ENCODE assay signal across 14 cellular contexts in the genomic region with DNA sequence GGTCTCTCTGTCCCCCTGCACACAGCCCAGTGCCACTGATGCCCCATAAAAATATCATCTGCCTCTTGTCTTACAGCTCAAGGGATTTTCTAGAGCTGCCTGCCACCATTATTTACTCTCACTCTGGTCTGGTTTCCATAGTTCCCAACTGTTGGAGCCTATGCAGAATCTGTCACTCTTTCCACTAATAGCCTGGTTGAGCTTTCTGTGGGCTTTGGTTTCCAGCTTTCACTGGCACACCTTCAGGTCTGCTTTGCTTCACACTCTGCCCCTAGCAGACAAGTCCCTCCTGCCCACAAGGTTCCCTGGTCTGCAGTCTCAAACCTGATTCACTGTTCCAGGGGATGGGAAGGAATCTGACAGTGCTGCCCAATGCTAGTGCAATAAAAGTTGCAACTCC.
"Had no signal": no experiment of that assay in that cellular context is flagged by ENCODE, and none has a peak within 500 bp of the region (broad histone marks: within the 10 kb centered on the region; RNA-seq: fewer than 3 reads in every experiment).

No MANE protein-coding gene starts in this region.

- H3K36me3 ChIP-seq: ascending aorta, gastroesophageal sphincter, thyroid gland had no signal

- H3K9me3 ChIP-seq: ascending aorta, gastroesophageal sphincter, mucosa of descending colon, thyroid gland had no signal

- H3K36me3 Mint-ChIP-seq: activated naive CD4-positive, alpha-beta T cell treated with anti-CD3 and anti-CD28 coated beads, Interleukin-2, amount 10 ng/mL, durations not matched to agents 7 days and 5 days; naive thymus-derived CD8-positive, alpha-beta T cell; stimulated activated memory B cell treated with anti-CD40 and anti-IgM and Interleukin-4, amounts not matched to agents 10 μg/mL and 1 μg/mL and 100 μg/mL, for 72 hours had no signal

- DNase-seq: activated CD4-positive, alpha-beta T cell treated with anti-CD3 and anti-CD28 coated beads for 1 hour; activated CD4-positive, alpha-beta T cell treated with anti-CD3 and anti-CD28 coated beads, Interleukin-2, amount 50 U/mL, for 4 hours; activated naive CD4-positive, alpha-beta T cell treated with anti-CD3 and anti-CD28 coated beads, Interleukin-2, amount 10 ng/mL, durations not matched to agents 7 days and 5 days; activated T-cell treated with anti-CD3 and anti-CD28 coated beads, Interleukin-2, amount 50 U/mL, for 1 hour; erythroblast; mucosa of descending colon; naive thymus-derived CD8-positive, alpha-beta T cell; stimulated activated CD4-positive, alpha-beta T cell treated with anti-CD3 and anti-CD28 coated beads, Interleukin-2, amount 100 ng/mL, for 48 hours; T-helper 1 cell; thyroid gland had no signal

- H3K4me3 Mint-ChIP-seq: activated naive CD4-positive, alpha-beta T cell treated with anti-CD3 and anti-CD28 coated beads, Interleukin-2, amount 10 ng/mL, durations not matched to agents 7 days and 5 days; naive thymus-derived CD8-positive, alpha-beta T cell; stimulated activated memory B cell treated with anti-CD40 and anti-IgM and Interleukin-4, amounts not matched to agents 10 μg/mL and 1 μg/mL and 100 μg/mL, for 72 hours had no signal

- H3K4me3 ChIP-seq: ascending aorta, gastroesophageal sphincter, mucosa of descending colon, thyroid gland had no signal

- H3K27ac Mint-ChIP-seq: activated naive CD4-positive, alpha-beta T cell treated with anti-CD3 and anti-CD28 coated beads, Interleukin-2, amount 10 ng/mL, durations not matched to agents 7 days and 5 days; naive thymus-derived CD8-positive, alpha-beta T cell; stimulated activated memory B cell treated with anti-CD40 and anti-IgM and Interleukin-4, amounts not matched to agents 10 μg/mL and 1 μg/mL and 100 μg/mL, for 72 hours had no signal

- H3K9me3 Mint-ChIP-seq: activated naive CD4-positive, alpha-beta T cell treated with anti-CD3 and anti-CD28 coated beads, Interleukin-2, amount 10 ng/mL, durations not matched to agents 7 days and 5 days; stimulated activated memory B cell treated with anti-CD40 and anti-IgM and Interleukin-4, amounts not matched to agents 10 μg/mL and 1 μg/mL and 100 μg/mL, for 72 hours had no signal

- H3K27me3 ChIP-seq: ascending aorta, gastroesophageal sphincter, thyroid gland had no signal

- H3K27me3 Mint-ChIP-seq: activated naive CD4-positive, alpha-beta T cell treated with anti-CD3 and anti-CD28 coated beads, Interleukin-2, amount 10 ng/mL, durations not matched to agents 7 days and 5 days; naive thymus-derived CD8-positive, alpha-beta T cell; stimulated activated memory B cell treated with anti-CD40 and anti-IgM and Interleukin-4, amounts not matched to agents 10 μg/mL and 1 μg/mL and 100 μg/mL, for 72 hours had no signal

- H3K4me1 Mint-ChIP-seq: activated naive CD4-positive, alpha-beta T cell treated with anti-CD3 and anti-CD28 coated beads, Interleukin-2, amount 10 ng/mL, durations not matched to agents 7 days and 5 days; naive thymus-derived CD8-positive, alpha-beta T cell; stimulated activated memory B cell treated with anti-CD40 and anti-IgM and Interleukin-4, amounts not matched to agents 10 μg/mL and 1 μg/mL and 100 μg/mL, for 72 hours had no signal

- ATAC-seq: gastroesophageal sphincter; mucosa of descending colon; naive thymus-derived CD8-positive, alpha-beta T cell; stimulated activated memory B cell treated with anti-CD40 and anti-IgM and Interleukin-4, amounts not matched to agents 10 μg/mL and 1 μg/mL and 100 μg/mL, for 72 hours had no signal

- H3K27ac ChIP-seq: ascending aorta, gastroesophageal sphincter, thyroid gland, VCaP had no signal

- H3K4me1 ChIP-seq: ascending aorta, gastroesophageal sphincter, thyroid gland had no signal
